In the genomic region with DNA sequence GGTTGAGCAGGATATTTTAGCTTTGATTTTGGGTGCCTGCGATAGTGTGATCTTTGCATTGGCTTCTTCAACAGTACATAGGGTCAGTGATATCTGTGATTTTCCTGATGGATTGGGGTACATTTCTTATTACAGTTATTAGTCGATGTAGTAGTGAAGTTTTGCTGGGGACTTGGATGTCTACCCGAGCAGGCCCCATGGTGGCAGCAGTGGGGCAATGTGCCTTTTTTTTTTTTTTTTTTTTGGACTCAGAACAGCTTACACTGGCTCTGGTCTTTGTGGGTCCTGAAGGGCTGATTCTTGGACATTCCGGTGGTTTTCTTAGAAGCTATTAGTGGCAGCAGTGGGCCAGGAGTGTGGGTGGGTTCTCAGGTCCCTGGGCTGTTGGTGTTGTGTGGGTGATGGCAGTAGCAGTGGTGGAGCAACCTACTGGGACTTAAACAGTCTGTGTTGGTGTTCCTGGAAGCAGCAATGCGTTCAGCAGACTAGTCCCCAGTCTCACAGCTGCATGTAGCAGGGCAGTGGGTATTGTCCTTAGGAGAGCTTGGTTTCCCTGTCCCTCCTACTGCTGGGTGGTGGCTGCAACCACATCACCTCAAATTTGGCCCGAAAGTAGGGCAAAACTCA, we compare ENCODE assay signal across 13 cellular contexts. TPM values are rescaled to one million over a fixed set of nuclear protein-coding genes. Genes with fewer than 3 reads are reported as not detected.
DNase-seq lines count a peak whose midpoint lies in the region; ATAC-seq and TF ChIP-seq lines count a peak whose summit lies in the region.
"Had no signal": no experiment of that assay in that cellular context is flagged by ENCODE, and none has a peak within 500 bp of the region (broad histone marks: within the 10 kb centered on the region; RNA-seq: fewer than 3 reads in every experiment).

No MANE protein-coding gene starts in this region.

- H3K4me3 Mint-ChIP-seq in activated CD8-positive, alpha-beta T cell treated with anti-CD3 and anti-CD28 coated beads, Interleukin-2, amount 10 ng/mL, durations not matched to agents 7 days and 5 days = no peak overlapping the region

- no peak overlapping the region for H3K27ac ChIP-seq in neuronal stem cell (replicated peaks; ENCODE audit: low read length)
- no peak overlapping the region for H3K27ac ChIP-seq in upper lobe of left lung
- H3K27ac ChIP-seq: parathyroid adenoma, Peyer's patch, upper lobe of right lung had no signal

- no peak overlapping the region for H2BK15ac ChIP-seq in neuronal stem cell (ENCODE audit: low read length)

- no peak overlapping the region for H2BK5ac ChIP-seq in neuronal stem cell (ENCODE audit: low read length)

- no peak overlapping the region for H2AK5ac ChIP-seq in neuronal stem cell (ENCODE audit: low read depth, low read length)

- H3K14ac ChIP-seq in neuronal stem cell (ENCODE audit: low read length) = no peak overlapping the region

- no peaks in the 10 kb centered on the region for H3K4me1 ChIP-seq in neuronal stem cell (ENCODE audit: control insufficient read depth in 2 of 2, insufficient read depth in 1 of 2, low read depth in 1 of 2, low read length in 2 of 2)
- H3K4me1 ChIP-seq in upper lobe of left lung = no peaks in the 10 kb centered on the region
- H3K4me1 ChIP-seq: parathyroid adenoma, Peyer's patch, upper lobe of right lung had no signal

- peaks cover under 1% of the 10 kb centered on the region for H3K9me3 Mint-ChIP-seq in activated CD8-positive, alpha-beta T cell treated with anti-CD3 and anti-CD28 coated beads, Interleukin-2, amount 10 ng/mL, durations not matched to agents 7 days and 5 days (ENCODE audit: insufficient read depth)

- no peaks in the 10 kb centered on the region for H3K79me1 ChIP-seq in neuronal stem cell (ENCODE audit: low read depth, low read length)

- H2BK12ac ChIP-seq in neuronal stem cell (ENCODE audit: low read length) = no peak overlapping the region

- H2BK120ac ChIP-seq in neuronal stem cell (ENCODE audit: low read depth, low read length) = no peak overlapping the region

- peak; percentile 14 for DNase-seq in NCI-H82 (lab: John Stamatoyannopoulos, UW)
- DNase-seq in NCI-H82 treated with DMSO at 0.1 percent for 48 hours (lab: John Stamatoyannopoulos, UW; ENCODE audit: unreplicated experiment) = no peak
- DNase-seq in activated CD8-positive, alpha-beta T cell treated with anti-CD3 and anti-CD28 coated beads, Interleukin-2, amount 10 ng/mL, durations not matched to agents 7 days and 5 days = no peak
- no peak for DNase-seq in neuronal stem cell (ENCODE audit: low spot score)
- no peak for DNase-seq in hippocampal formation (lab: John Stamatoyannopoulos, UW)
- no peak for DNase-seq in stimulated activated CD4-positive, alpha-beta T cell treated with anti-CD3 and anti-CD28 coated beads, Interleukin-4, amount 100 ng/mL, for 24 hours
- DNase-seq in upper lobe of left lung = no peak
- DNase-seq: activated naive CD4-positive, alpha-beta T cell treated with anti-CD3 and anti-CD28 coated beads, Interleukin-2, amount 50 U/mL, for 16 hours; NCI-H1092 treated with DMSO at 0.1 percent for 48 hours; Peyer's patch; upper lobe of right lung had no signal

- H2AFZ ChIP-seq in neuronal stem cell (ENCODE audit: low read length) = no peak overlapping the region
- H2AFZ ChIP-seq: parathyroid adenoma had no signal

- H3K4me3 ChIP-seq in neuronal stem cell (ENCODE audit: low read length in 2 of 2) (no peak overlapping the region), upper lobe of left lung (no peak overlapping the region)
- H3K4me3 ChIP-seq: Peyer's patch, upper lobe of right lung had no signal

- no peak overlapping the region for H3K23ac ChIP-seq in neuronal stem cell (ENCODE audit: low read depth, low read length, poor library complexity)

- POLR2A ChIA-PET in activated CD8-positive, alpha-beta T cell treated with anti-CD3 and anti-CD28 coated beads, Interleukin-2, amount 10 ng/mL, durations not matched to agents 7 days and 5 days (lab: Charles Lee) = interaction anchor here (0.9 kb wide), 1 partner anchor 40 kb away, joined by 3 read pairs; no protein-coding TSS in a partner anchor

- no peak overlapping the region for H4K8ac ChIP-seq in neuronal stem cell (ENCODE audit: low read depth, low read length)

- TF ChIP-seq EP300 in upper lobe of left lung (IDR thresholded peaks at IDR 0.05) = no peak

- H3K36me3 ChIP-seq in neuronal stem cell (replicated peaks in 1 of 2; ENCODE audit: control insufficient read depth in 2 of 2, insufficient read depth in 2 of 2, low read length in 2 of 2) = no peaks in the 10 kb centered on the region
- H3K36me3 ChIP-seq in upper lobe of left lung = no peaks in the 10 kb centered on the region
- H3K36me3 ChIP-seq: Peyer's patch, upper lobe of right lung had no signal

- H3K18ac ChIP-seq in neuronal stem cell (ENCODE audit: low read length) = peak overlapping the region; percentile 48

- ATAC-seq in HG02852 (IDR thresholded peaks at IDR 0.05; ENCODE audit: unreplicated experiment) = peak; percentile 60
- ATAC-seq in activated CD8-positive, alpha-beta T cell treated with anti-CD3 and anti-CD28 coated beads, Interleukin-2, amount 10 ng/mL, durations not matched to agents 7 days and 5 days = peak; percentile 23
- ATAC-seq in upper lobe of left lung (ENCODE audit: low FRiP score in 2 of 2) = no peak

- H4K91ac ChIP-seq in neuronal stem cell (ENCODE audit: low read depth, low read length, poor library complexity) = no peak overlapping the region

- H3K9ac ChIP-seq in neuronal stem cell (ENCODE audit: low read depth, low read length, poor library complexity) = no peak overlapping the region
- H3K9ac ChIP-seq: parathyroid adenoma had no signal

- H3K9me3 ChIP-seq in neuronal stem cell (replicated peaks in 1 of 2; ENCODE audit: control insufficient read depth in 2 of 2, insufficient read depth in 1 of 2, low read depth in 1 of 2, low read length in 2 of 2) = no peaks in the 10 kb centered on the region
- no peaks in the 10 kb centered on the region for H3K9me3 ChIP-seq in upper lobe of left lung
- H3K9me3 ChIP-seq: Peyer's patch had no signal

- peaks cover 22% of the 10 kb centered on the region for H3K27me3 Mint-ChIP-seq in activated CD8-positive, alpha-beta T cell treated with anti-CD3 and anti-CD28 coated beads, Interleukin-2, amount 10 ng/mL, durations not matched to agents 7 days and 5 days (ENCODE audit: low read depth)

- CTCF ChIA-PET in activated CD8-positive, alpha-beta T cell treated with anti-CD3 and anti-CD28 coated beads, Interleukin-2, amount 10 ng/mL, durations not matched to agents 7 days and 5 days (lab: Charles Lee) = interaction anchor here (1.1 to 1.9 kb wide), 4 partner anchors 10 to 563 kb away, joined by 3 to 7 read pairs (median 4); no protein-coding TSS in a partner anchor

- no peak overlapping the region for H3K4me2 ChIP-seq in neuronal stem cell (ENCODE audit: insufficient read depth, low read length, poor library complexity, severe bottlenecking)

- peak overlapping the region; percentile 10 for H3K27ac Mint-ChIP-seq in activated CD8-positive, alpha-beta T cell treated with anti-CD3 and anti-CD28 coated beads, Interleukin-2, amount 10 ng/mL, durations not matched to agents 7 days and 5 days

- WGBS in neuronal stem cell (ENCODE audit: extremely low coverage in 2 of 2, insufficient read length in 2 of 2, insufficient replicate concordance in 1 of 2), 2 donors = no CpG with 5 or more reads among the region's 6 CpGs
- 76 to 82% methylated on average over 5 to 6 of the region's 6 CpGs for WGBS in upper lobe of left lung, 2 donors

- no peak for TF ChIP-seq POLR2A in upper lobe of left lung (IDR thresholded peaks at IDR 0.05)

- peaks cover 2% of the 10 kb centered on the region for H3K36me3 Mint-ChIP-seq in activated CD8-positive, alpha-beta T cell treated with anti-CD3 and anti-CD28 coated beads, Interleukin-2, amount 10 ng/mL, durations not matched to agents 7 days and 5 days (ENCODE audit: low read depth)

- no peak overlapping the region for H3K4ac ChIP-seq in neuronal stem cell (ENCODE audit: low read length)

- H3K27me3 ChIP-seq in neuronal stem cell (ENCODE audit: control insufficient read depth in 3 of 3, insufficient read depth in 3 of 3, low read depth in 1 of 3, low read length in 3 of 3) (no peaks in the 10 kb centered on the region), upper lobe of left lung (no peaks in the 10 kb centered on the region)
- H3K27me3 ChIP-seq: Peyer's patch, upper lobe of right lung had no signal

- peaks cover 13% of the 10 kb centered on the region for H3K4me1 Mint-ChIP-seq in activated CD8-positive, alpha-beta T cell treated with anti-CD3 and anti-CD28 coated beads, Interleukin-2, amount 10 ng/mL, durations not matched to agents 7 days and 5 days (ENCODE audit: low read depth)

- TF ChIP-seq CTCF in upper lobe of left lung (IDR thresholded peaks at IDR 0.05) = no peak

RNA-seq across cellular contexts. Expression of a gene that starts 53.7 kb away (rescaled TPM):
- total RNA-seq in activated CD8-positive, alpha-beta T cell treated with anti-CD3 and anti-CD28 coated beads, Interleukin-2, amount 10 ng/mL, durations not matched to agents 7 days and 5 days = 1 to 10 TPM; 2.8 TPM
- 0.20 TPM for polyA plus RNA-seq in neuronal stem cell (2013, experiment 1 of 2)
- polyA plus RNA-seq in neuronal stem cell (2013, experiment 2 of 2) = 0.25 TPM
- under 1 TPM in 4 of 6 donors, not detected in 2; 0.15 to 0.33 (median 0.18) TPM for total RNA-seq in upper lobe of left lung
- total RNA-seq: upper lobe of right lung had no signal

Comparison
In these comparisons a context has a peak if more than half of its experiments do, and no peak if none do; other contexts are left out.
1. ATAC-seq: peak in HG02852 (single experiment) and activated CD8-positive, alpha-beta T cell treated with anti-CD3 and anti-CD28 coated beads, Interleukin-2, amount 10 ng/mL, durations not matched to agents 7 days and 5 days (single experiment); none in upper lobe of left lung (0 of 2).